ENCODE assay signal across 8 cellular contexts in the genomic region with DNA sequence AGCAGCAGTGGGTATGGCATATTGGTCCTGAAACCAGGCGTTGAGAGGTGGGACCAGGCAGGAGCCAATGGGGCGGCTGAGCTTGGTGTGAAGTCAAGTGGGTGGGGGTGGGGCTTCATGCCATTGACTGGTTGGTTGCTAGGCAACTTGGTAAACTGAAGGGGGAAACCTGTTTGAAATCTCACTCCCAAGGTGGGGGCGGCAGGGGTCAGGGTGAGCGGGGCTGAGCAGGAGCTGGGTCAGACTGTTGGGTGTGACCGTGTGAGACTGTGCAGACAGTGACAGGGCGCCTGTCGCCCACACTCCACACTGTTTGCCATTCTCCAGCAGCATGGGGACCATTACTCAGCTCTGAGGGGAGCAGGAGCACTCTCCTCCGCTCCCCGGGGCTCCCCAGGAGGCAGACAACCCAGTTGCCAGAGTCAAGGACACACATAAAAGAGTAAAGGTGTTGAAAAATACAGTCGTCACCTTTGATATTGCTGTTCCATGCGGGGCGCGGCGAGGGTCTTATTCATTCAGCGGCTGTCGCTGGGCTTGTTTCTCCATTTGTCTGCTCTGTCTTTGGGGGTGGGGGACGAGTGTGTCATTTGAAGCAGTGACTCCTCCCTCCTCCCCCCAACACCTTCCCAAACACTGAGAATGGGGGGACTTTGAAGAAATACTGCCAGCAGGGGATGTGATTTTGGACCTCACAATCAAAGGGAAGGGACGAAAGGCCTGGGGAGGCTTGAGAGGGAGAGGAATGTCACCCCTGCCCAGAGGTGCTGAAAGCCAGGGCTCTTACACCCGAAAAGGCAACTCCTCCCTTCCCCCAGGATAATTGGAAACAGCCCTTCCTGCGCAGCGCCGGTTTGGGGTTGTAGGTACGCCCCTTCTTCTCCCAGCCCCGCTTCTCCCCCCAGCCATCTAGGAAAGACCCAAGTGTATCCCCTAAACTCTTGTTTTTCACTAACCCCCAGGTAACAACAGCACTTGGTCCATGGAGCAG. TPM values are rescaled to one million over a fixed set of nuclear protein-coding genes. Genes with fewer than 3 reads are reported as not detected.
DNase-seq lines count a peak whose midpoint lies in the region; ATAC-seq and TF ChIP-seq lines count a peak whose summit lies in the region.

No MANE protein-coding gene starts in this region.

- no TSS peak for BruUV-seq in MCF 10A (replicated peaks; lab: Mats Ljungman, UMichigan)

- peaks cover 23% of the 10 kb centered on the region for H3K27me3 Mint-ChIP-seq in MCF 10A (ENCODE audit: insufficient read depth, unreplicated experiment)

- DNase-seq in COR-L47 (lab: John Stamatoyannopoulos, UW) (peak; percentile 53), NCI-H1436 (lab: John Stamatoyannopoulos, UW) (peak; percentile 87), MCF 10A (ENCODE audit: unreplicated experiment) (no peak), left kidney (ENCODE audit: low read depth, low spot score) (peak; percentile 98), GM13976 (ENCODE audit: low spot score) (no peak)
- DNase-seq in activated naive CD4-positive, alpha-beta T cell treated with anti-CD3 and anti-CD28 coated beads, Interleukin-2, amount 50 U/mL, for 16 hours: no peak

- ATAC-seq in GM19035 (IDR thresholded peaks at IDR 0.05; ENCODE audit: unreplicated experiment) (no peak), GM18861 (IDR thresholded peaks at IDR 0.05; ENCODE audit: unreplicated experiment) (no peak)

- CTCF ChIA-PET in MCF 10A (lab: Yijun Ruan, JAX): interaction anchor here (0.6 to 0.8 kb wide), 3 partner anchors 16 to 286 kb away, joined by 3 to 4 read pairs (median 3); partner anchors contain the start of gene WRAP53

- in situ Hi-C loops in GM13976 (cut with MboI; ENCODE audit: low sequenced_read_pairs, unreplicated experiment): no loop called here

- H3K27ac Mint-ChIP-seq in MCF 10A (ENCODE audit: low read depth, unreplicated experiment): no peak overlapping the region

- intact Hi-C loops in MCF 10A (cut with micrococcal nuclease): no loop called here

- peaks cover 11% of the 10 kb centered on the region for H3K36me3 Mint-ChIP-seq in MCF 10A (ENCODE audit: insufficient read depth, unreplicated experiment)

- H3K9me3 Mint-ChIP-seq in MCF 10A (ENCODE audit: unreplicated experiment): no peaks in the 10 kb centered on the region

- POLR2A ChIA-PET in MCF 10A (lab: Yijun Ruan, JAX): interaction anchor here (0.7 to 3.7 kb wide), 5 partner anchors 12 to 159 kb away, joined by 4 to 18 read pairs (median 4); partner anchors contain the start of genes DNAH2 and WRAP53

- peaks cover 6% of the 10 kb centered on the region for H3K4me1 Mint-ChIP-seq in MCF 10A (ENCODE audit: insufficient read depth, unreplicated experiment)

- H3K4me3 Mint-ChIP-seq in MCF 10A (ENCODE audit: unreplicated experiment): peak overlapping the region; percentile 76

- TF ChIP-seq CTCF in MCF 10A (IDR thresholded peaks at IDR 0.05; ENCODE audit: unreplicated experiment): no peak
- TF ChIP-seq CTCF in GM13976 (IDR thresholded peaks at IDR 0.05; ENCODE audit: borderline replicate concordance, control extremely low read depth, extremely low read depth, insufficient read depth, missing control alignments): no peak

RNA-seq across cellular contexts. Expression of gene EFNB3, which starts 1.1 kb away (rescaled TPM):
- total RNA-seq in MCF 10A (2022): 1.3 and 1.4 TPM in 2 replicates

RNA-seq across cellular contexts. Expression of gene DNAH2, which starts 13.7 kb away (rescaled TPM):
- 0.05 and 0.12 TPM in 2 replicates for total RNA-seq in MCF 10A (2022)

RNA-seq across cellular contexts. Expression of gene WRAP53, which starts 15.6 kb away (rescaled TPM):
- total RNA-seq in MCF 10A (2022): 10.7 and 11.7 TPM in 2 replicates

RNA-seq across cellular contexts. Expression of gene TP53, which starts 16.6 kb away (rescaled TPM):
- 131 and 181 TPM in 2 replicates for total RNA-seq in MCF 10A (2022)

RNA-seq across cellular contexts. Expression of gene ATP1B2, which starts 53.2 kb away (rescaled TPM):
- total RNA-seq in MCF 10A (2022): not detected in 2 replicates

Comparison
In these comparisons a context has a peak if more than half of its experiments do, and no peak if none do; other contexts are left out.
1. DNase-seq: peak in COR-L47 (single experiment), NCI-H1436 (single experiment) and left kidney (single experiment); none in MCF 10A (single experiment), GM13976 (single experiment) and activated naive CD4-positive, alpha-beta T cell treated with anti-CD3 and anti-CD28 coated beads, Interleukin-2, amount 50 U/mL, for 16 hours (single experiment).